ENCODE assay signal across 22 cellular contexts in the genomic region with DNA sequence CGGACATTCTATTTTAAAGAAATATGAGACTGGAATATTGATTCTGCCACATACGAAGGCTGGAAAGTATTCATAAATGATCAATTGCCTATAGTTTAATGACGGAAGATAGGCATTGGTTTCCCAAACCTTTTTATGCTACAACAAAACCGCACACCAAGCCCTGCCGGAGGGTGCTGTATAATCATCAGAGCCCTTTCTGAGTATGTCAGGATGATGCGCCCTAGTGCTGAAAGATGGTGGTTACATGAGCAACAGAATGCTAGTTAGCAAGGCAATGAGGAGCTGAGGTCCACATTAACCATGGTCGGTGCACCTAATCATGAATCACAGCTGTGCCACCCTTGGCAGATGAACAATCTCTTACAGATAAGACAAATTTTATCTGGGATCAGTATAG.
"Had no signal": no experiment of that assay in that cellular context is flagged by ENCODE, and none has a peak within 500 bp of the region (broad histone marks: within the 10 kb centered on the region; RNA-seq: fewer than 3 reads in every experiment).

No MANE protein-coding gene starts in this region.

- H3K4me1 Mint-ChIP-seq: activated naive CD8-positive, alpha-beta T cell treated with anti-CD3 and anti-CD28 coated beads, Interleukin-2, amount 10 ng/mL, durations not matched to agents 7 days and 5 days had no signal

- ATAC-seq: activated CD4-positive, CD25-positive, alpha-beta regulatory T cell treated with anti-CD3 and anti-CD28 coated beads, Interleukin-2, amount 50 U/mL, for 24 hours; activated CD8-positive, alpha-beta T cell treated with anti-CD3 and anti-CD28 coated beads for 36 hours; Panc1 had no signal

- H3K27me3 ChIP-seq: adrenal gland, SJSA1 had no signal

- H3K36me3 ChIP-seq: adrenal gland, SJSA1 had no signal

- H3K4me3 Mint-ChIP-seq: activated CD8-positive, alpha-beta T cell treated with anti-CD3 and anti-CD28 coated beads for 36 hours; activated naive CD8-positive, alpha-beta T cell treated with anti-CD3 and anti-CD28 coated beads, Interleukin-2, amount 10 ng/mL, durations not matched to agents 7 days and 5 days had no signal

- H3K9me3 ChIP-seq: adrenal gland, SJSA1 had no signal

- DNase-seq: activated CD4-positive, alpha-beta T cell treated with anti-CD3 and anti-CD28 coated beads for 4 hours; activated CD8-positive, alpha-beta memory T cell treated with anti-CD3 and anti-CD28 coated beads, Interleukin-2, amount 50 U/mL, for 4 hours; activated CD8-positive, alpha-beta T cell treated with anti-CD3 and anti-CD28 coated beads for 36 hours; activated naive CD4-positive, alpha-beta T cell treated with anti-CD3 and anti-CD28 coated beads, Interleukin-2, amount 50 U/mL, for 16 hours; activated naive CD8-positive, alpha-beta T cell treated with anti-CD3 and anti-CD28 coated beads, Interleukin-2, amount 10 ng/mL, durations not matched to agents 7 days and 5 days; adrenal gland; anterior cingulate cortex; cerebellar nuclear complex; KBM-7; NCI-H1092; NCI-H1417; NCI-H1694; NCI-H2029; NCI-H2107; NCI-H510A treated with DMSO at 0.1 percent for 48 hours; RPMI8226; SHP77; T-helper 2 cell; T1000 had no signal

- H3K36me3 Mint-ChIP-seq: activated naive CD8-positive, alpha-beta T cell treated with anti-CD3 and anti-CD28 coated beads, Interleukin-2, amount 10 ng/mL, durations not matched to agents 7 days and 5 days had no signal

- H3K27me3 Mint-ChIP-seq: activated CD8-positive, alpha-beta T cell treated with anti-CD3 and anti-CD28 coated beads for 36 hours; activated naive CD8-positive, alpha-beta T cell treated with anti-CD3 and anti-CD28 coated beads, Interleukin-2, amount 10 ng/mL, durations not matched to agents 7 days and 5 days had no signal

- H3K27ac ChIP-seq: adrenal gland, SJSA1 had no signal

- H3K4me1 ChIP-seq: adrenal gland, SJSA1 had no signal

- H3K4me3 ChIP-seq: adrenal gland, SJSA1 had no signal

- H3K27ac Mint-ChIP-seq: activated CD8-positive, alpha-beta T cell treated with anti-CD3 and anti-CD28 coated beads for 36 hours; activated naive CD8-positive, alpha-beta T cell treated with anti-CD3 and anti-CD28 coated beads, Interleukin-2, amount 10 ng/mL, durations not matched to agents 7 days and 5 days had no signal
